ENCODE assay signal across 9 cellular contexts in the genomic region with DNA sequence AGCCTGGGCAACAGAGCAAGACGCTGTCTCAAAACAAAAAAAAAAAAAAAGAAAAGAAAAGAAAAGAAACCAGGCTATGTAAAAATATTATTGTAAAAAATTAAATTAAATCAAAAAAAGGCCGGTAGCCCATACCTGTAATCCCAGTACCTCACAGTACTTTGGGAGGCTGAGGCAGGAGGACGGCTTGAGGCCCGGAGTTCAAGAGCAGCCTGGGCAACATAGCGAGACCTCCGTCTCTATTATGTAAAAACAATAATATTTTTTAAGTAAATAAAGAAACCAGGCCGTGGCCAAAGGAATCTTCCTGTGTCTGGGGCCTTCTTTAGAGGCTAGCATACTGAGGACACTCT. TPM values are rescaled to one million over a fixed set of nuclear protein-coding genes. Genes with fewer than 3 reads are reported as not detected.
DNase-seq lines count a peak whose midpoint lies in the region; ATAC-seq and TF ChIP-seq lines count a peak whose summit lies in the region.
"Had no signal": no experiment of that assay in that cellular context is flagged by ENCODE, and none has a peak within 500 bp of the region (broad histone marks: within the 10 kb centered on the region; RNA-seq: fewer than 3 reads in every experiment).

No MANE protein-coding gene starts in this region.

- peak overlapping the region; percentile 60 for H3K27ac Mint-ChIP-seq in CD4-positive, alpha-beta T cell
- H3K27ac Mint-ChIP-seq in endothelial cell (ENCODE audit: unreplicated experiment), result no peak overlapping the region

- H3K4me1 ChIP-seq in PC-3 (ENCODE audit: insufficient read depth, low read length) (peaks cover 34% of the 10 kb centered on the region), neuronal stem cell (ENCODE audit: control insufficient read depth in 2 of 2, insufficient read depth in 1 of 2, low read depth in 1 of 2, low read length in 2 of 2) (peaks cover 2 to 10% of the 10 kb centered on the region in 2 donors)

- no peak for TF ChIP-seq CTCF in CD4-positive, alpha-beta T cell (IDR thresholded peaks at IDR 0.05)
- TF ChIP-seq CTCF in PC-3 (conservative IDR thresholded peaks at IDR 0.05; ENCODE audit: low read depth, low read length), result no peak
- TF ChIP-seq CTCF in endothelial cell (IDR thresholded peaks at IDR 0.05; ENCODE audit: unreplicated experiment), result no peak

- peaks cover 22% of the 10 kb centered on the region for H3K4me1 Mint-ChIP-seq in CD4-positive, alpha-beta T cell (ENCODE audit: low read depth)
- peaks cover 16% of the 10 kb centered on the region for H3K4me1 Mint-ChIP-seq in endothelial cell (ENCODE audit: unreplicated experiment)

- no CpG with 5 or more reads among the region's 7 CpGs for WGBS in neuronal stem cell (ENCODE audit: extremely low coverage in 2 of 2, insufficient read length in 2 of 2, insufficient replicate concordance in 1 of 2), 2 donors

- no peak overlapping the region for H3K4ac ChIP-seq in neuronal stem cell (ENCODE audit: low read length)

- no peaks in the 10 kb centered on the region for H3F3A ChIP-seq in PC-3 (ENCODE audit: low read length, unreplicated experiment)

- no peak overlapping the region for H2BK15ac ChIP-seq in neuronal stem cell (ENCODE audit: low read length)

- H3K9ac ChIP-seq in PC-3 (ENCODE audit: low read length) (peak overlapping the region; percentile 100), neuronal stem cell (ENCODE audit: low read depth, low read length, poor library complexity) (no peak overlapping the region)

- H2BK12ac ChIP-seq in neuronal stem cell (ENCODE audit: low read length), result no peak overlapping the region

- no peak overlapping the region for H4K91ac ChIP-seq in neuronal stem cell (ENCODE audit: low read depth, low read length, poor library complexity)

- no peaks in the 10 kb centered on the region for H3K27me3 Mint-ChIP-seq in CD4-positive, alpha-beta T cell
- H3K27me3 Mint-ChIP-seq in endothelial cell (ENCODE audit: unreplicated experiment), result peaks cover 15% of the 10 kb centered on the region

- H3K18ac ChIP-seq in neuronal stem cell (ENCODE audit: low read length), result no peak overlapping the region

- H3K9me2 ChIP-seq in PC-3 (replicated peaks; ENCODE audit: low read length), result no peaks in the 10 kb centered on the region

- POLR2A ChIA-PET in CD4-positive, alpha-beta T cell (lab: Charles Lee), result interaction anchor here (0.6 to 2.6 kb wide), 7 partner anchors 10 to 187 kb away, joined by 3 to 44 read pairs (median 7); a partner anchor contains a TSS
- POLR2A ChIA-PET in PC-3 (lab: Charles Lee; ENCODE audit: unreplicated experiment), result interaction anchor here (0.6 to 0.8 kb wide), 2 partner anchors 11 to 12 kb away, joined by 3 to 5 read pairs; no protein-coding TSS in a partner anchor

- H2BK5ac ChIP-seq in neuronal stem cell (ENCODE audit: low read length), result no peak overlapping the region

- H4K20me1 ChIP-seq in PC-3 (ENCODE audit: low read length), result peaks cover 7% of the 10 kb centered on the region; the same call in 1 of the 2 replicates

- H2BK120ac ChIP-seq in neuronal stem cell (ENCODE audit: low read depth, low read length), result no peak overlapping the region

- DNase-seq in CD4-positive, alpha-beta T cell, result no peak
- DNase-seq in PC-3, result no peak
- no peak for DNase-seq in endothelial cell (ENCODE audit: low spot score)
- no peak for DNase-seq in neuronal stem cell (ENCODE audit: low spot score)
- no peak for DNase-seq in NCI-H1436 (lab: John Stamatoyannopoulos, UW)
- no peak for DNase-seq in superior temporal gyrus (ENCODE audit: extremely low spot score)

- no peak overlapping the region for H3K23ac ChIP-seq in neuronal stem cell (ENCODE audit: low read depth, low read length, poor library complexity)

- H3K9me3 ChIP-seq in CD4-positive, alpha-beta T cell (ENCODE audit: control insufficient read depth, low read length), result no peaks in the 10 kb centered on the region
- no peaks in the 10 kb centered on the region for H3K9me3 ChIP-seq in PC-3 (ENCODE audit: low read length)
- no peaks in the 10 kb centered on the region for H3K9me3 ChIP-seq in neuronal stem cell (replicated peaks in 1 of 2; ENCODE audit: control insufficient read depth in 2 of 2, insufficient read depth in 1 of 2, low read depth in 1 of 2, low read length in 2 of 2)

- intact Hi-C loops in CD4-positive, alpha-beta T cell (cut with DNase I, micrococcal nuclease), result loop anchor here in 1 of 2 experiments (1.0 kb wide), 1 partner anchor 11 kb away; no protein-coding TSS in a partner anchor
- intact Hi-C loops in PC-3 (cut with micrococcal nuclease), result no loop called here

- no TSS peak for BruUV-seq in PC-3 (replicated peaks; lab: Mats Ljungman, UMichigan)

- H2AFZ ChIP-seq in PC-3 (ENCODE audit: low read length), result peak overlapping the region; percentile 92
- peak overlapping the region; percentile 97 for H2AFZ ChIP-seq in neuronal stem cell (ENCODE audit: low read length)

- H3K4me3 ChIP-seq in PC-3 (ENCODE audit: low read length) (peak overlapping the region; percentile 94), neuronal stem cell (ENCODE audit: low read length in 2 of 2) (peak overlapping the region; percentile 81 to 87)

- H3K36me3 ChIP-seq in PC-3 (ENCODE audit: low read depth, low read length), result peaks cover 7% of the 10 kb centered on the region
- H3K36me3 ChIP-seq in neuronal stem cell (replicated peaks in 1 of 2; ENCODE audit: control insufficient read depth in 2 of 2, insufficient read depth in 2 of 2, low read length in 2 of 2), result peaks cover 10 to 23% of the 10 kb centered on the region in 2 donors

- H3K27ac ChIP-seq in CD4-positive, alpha-beta T cell (ENCODE audit: low read depth, low read length), result peak overlapping the region; percentile 80
- peak overlapping the region; percentile 99 for H3K27ac ChIP-seq in PC-3 (ENCODE audit: low read length)
- H3K27ac ChIP-seq in neuronal stem cell (replicated peaks; ENCODE audit: low read length), result peak overlapping the region; percentile 81

- no peak for ATAC-seq in CD4-positive, alpha-beta T cell (ENCODE audit: poor library complexity)
- no peak for ATAC-seq in PC-3
- no peak for ATAC-seq in GM19351 (IDR thresholded peaks at IDR 0.05; ENCODE audit: unreplicated experiment)
- no peak for ATAC-seq in GM18502 (IDR thresholded peaks at IDR 0.05; ENCODE audit: poor library complexity, unreplicated experiment)

- no peaks in the 10 kb centered on the region for H3K27me3 ChIP-seq in CD4-positive, alpha-beta T cell (ENCODE audit: control insufficient read depth, insufficient read depth, low read length)
- H3K27me3 ChIP-seq in PC-3 (ENCODE audit: low read length) (no peaks in the 10 kb centered on the region), neuronal stem cell (ENCODE audit: control insufficient read depth in 3 of 3, insufficient read depth in 3 of 3, low read depth in 1 of 3, low read length in 3 of 3) (no peaks in the 10 kb centered on the region)

- H3K79me1 ChIP-seq in neuronal stem cell (ENCODE audit: low read depth, low read length), result peaks cover 12% of the 10 kb centered on the region

- H3K79me2 ChIP-seq in PC-3 (ENCODE audit: low read length), result peaks cover 34% of the 10 kb centered on the region

- H3K36me3 Mint-ChIP-seq in CD4-positive, alpha-beta T cell (ENCODE audit: low read depth), result peaks cover 38% of the 10 kb centered on the region
- H3K36me3 Mint-ChIP-seq in endothelial cell (ENCODE audit: low read depth, unreplicated experiment), result peaks cover 21% of the 10 kb centered on the region

- H3K4me2 ChIP-seq in PC-3 (ENCODE audit: low read length) (peak overlapping the region; percentile 94), neuronal stem cell (ENCODE audit: insufficient read depth, low read length, poor library complexity, severe bottlenecking) (peak overlapping the region; percentile 99)

- H4K8ac ChIP-seq in neuronal stem cell (ENCODE audit: low read depth, low read length), result no peak overlapping the region

- CTCF ChIA-PET in CD4-positive, alpha-beta T cell (lab: Charles Lee), result interaction anchor here (0.7 to 2.0 kb wide), 2 partner anchors 11 to 22 kb away, joined by 5 to 15 read pairs; no protein-coding TSS in a partner anchor
- CTCF ChIA-PET in PC-3 (lab: Charles Lee), result no interaction called here

- peak overlapping the region; percentile 89 for H3K4me3 Mint-ChIP-seq in CD4-positive, alpha-beta T cell
- H3K4me3 Mint-ChIP-seq in endothelial cell (ENCODE audit: unreplicated experiment), result peak overlapping the region; percentile 86

- H2AK5ac ChIP-seq in neuronal stem cell (ENCODE audit: low read depth, low read length), result no peak overlapping the region

- no peaks in the 10 kb centered on the region for H3K9me3 Mint-ChIP-seq in CD4-positive, alpha-beta T cell
- H3K9me3 Mint-ChIP-seq in endothelial cell (ENCODE audit: unreplicated experiment), result no peaks in the 10 kb centered on the region

- H3K14ac ChIP-seq in neuronal stem cell (ENCODE audit: low read length), result no peak overlapping the region

RNA-seq across cellular contexts. Expression of a gene that starts 0.8 kb away (rescaled TPM):
- total RNA-seq in CD4-positive, alpha-beta T cell, result 100 to 1,000 TPM; 167 to 177 TPM
- total RNA-seq in PC-3 (2014; rRNA removed) (329 and 339 TPM in 2 replicates), endothelial cell (ENCODE audit: unreplicated experiment) (901 TPM)
- polyA plus RNA-seq in neuronal stem cell (2013, experiment 1 of 2), result 305 TPM
- 308 TPM for polyA plus RNA-seq in neuronal stem cell (2013, experiment 2 of 2)

RNA-seq across cellular contexts. Expression of a gene that starts 13.2 kb away (rescaled TPM):
- not detected for total RNA-seq in CD4-positive, alpha-beta T cell
- total RNA-seq in PC-3 (2014; rRNA removed) (not detected in 2 replicates), endothelial cell (ENCODE audit: unreplicated experiment) (5.2 TPM)
- polyA plus RNA-seq in neuronal stem cell (2013, experiment 1 of 2), result not detected
- not detected for polyA plus RNA-seq in neuronal stem cell (2013, experiment 2 of 2)
- total RNA-seq: SK-MEL-5 had no signal

RNA-seq across cellular contexts. Expression of a gene that starts 23.8 kb away (rescaled TPM):
- 10 to 100 TPM; 67.5 to 68.0 TPM for total RNA-seq in CD4-positive, alpha-beta T cell
- total RNA-seq in PC-3 (2014; rRNA removed), result 260 and 332 TPM in 2 replicates
- 206 TPM for total RNA-seq in endothelial cell (ENCODE audit: unreplicated experiment)
- 314 TPM for polyA plus RNA-seq in neuronal stem cell (2013, experiment 1 of 2)
- polyA plus RNA-seq in neuronal stem cell (2013, experiment 2 of 2), result 323 TPM

RNA-seq across cellular contexts. Expression of a gene that starts 24.4 kb away (rescaled TPM):
- total RNA-seq in CD4-positive, alpha-beta T cell, result 10 to 100 TPM; 29.2 to 31.1 TPM
- total RNA-seq in PC-3 (2014; rRNA removed) (191 and 250 TPM in 2 replicates), endothelial cell (ENCODE audit: unreplicated experiment) (66.4 TPM)
- 186 TPM for polyA plus RNA-seq in neuronal stem cell (2013, experiment 1 of 2)
- 182 TPM for polyA plus RNA-seq in neuronal stem cell (2013, experiment 2 of 2)

RNA-seq across cellular contexts. Expression of a gene that starts 28.2 kb away (rescaled TPM):
- not detected for total RNA-seq in CD4-positive, alpha-beta T cell
- total RNA-seq in PC-3 (2014; rRNA removed), result not detected in 2 replicates
- total RNA-seq in endothelial cell (ENCODE audit: unreplicated experiment), result not detected
- 0.13 TPM for polyA plus RNA-seq in neuronal stem cell (2013, experiment 1 of 2)
- 0.07 TPM for polyA plus RNA-seq in neuronal stem cell (2013, experiment 2 of 2)
- total RNA-seq: SK-MEL-5 had no signal
